Comparison of ENCODE assay signal across 24 cellular contexts in the genomic region with DNA sequence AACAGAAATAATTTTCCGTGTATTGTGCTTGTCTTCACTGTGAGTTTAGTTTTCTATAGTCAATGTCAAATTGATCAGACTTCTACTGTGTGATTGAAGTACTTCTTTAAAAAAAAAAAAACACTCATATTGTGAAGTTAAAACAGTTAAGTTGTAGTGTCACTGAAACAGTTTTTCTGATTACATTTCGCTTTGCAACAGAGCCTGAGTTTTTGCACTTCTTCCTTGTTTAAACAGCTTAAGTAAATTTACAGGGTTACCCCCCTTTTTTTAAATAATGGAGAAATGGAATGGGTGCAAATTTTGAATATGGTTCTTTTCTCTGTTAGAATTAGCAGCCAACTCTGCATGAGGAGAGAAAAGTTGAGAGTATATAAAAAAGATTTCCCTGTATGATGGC.
"Had no signal": no experiment of that assay in that cellular context is flagged by ENCODE, and none has a peak within 500 bp of the region (broad histone marks: within the 10 kb centered on the region; RNA-seq: fewer than 3 reads in every experiment).

No MANE protein-coding gene starts in this region.

- H3K4me3 Mint-ChIP-seq: activated naive CD8-positive, alpha-beta T cell treated with anti-CD3 and anti-CD28 coated beads, Interleukin-2, amount 50 U/mL, for 24 hours; activated T-cell treated with anti-CD3 and anti-CD28 coated beads, Interleukin-2, amount 50 U/mL, for 4 hours; activated T-helper 17 cell treated with anti-CD3 and anti-CD28 coated beads, Interleukin-2, amount 50 U/mL, for 72 hours; natural killer cell; neural progenitor cell had no signal

- H3K27me3 ChIP-seq: esophagus squamous epithelium, hepatocyte, neural progenitor cell, suprapubic skin, tibial nerve had no signal

- ATAC-seq: activated naive CD8-positive, alpha-beta T cell treated with anti-CD3 and anti-CD28 coated beads, Interleukin-2, amount 50 U/mL, for 24 hours; activated T-cell treated with anti-CD3 and anti-CD28 coated beads, Interleukin-2, amount 50 U/mL, for 4 hours; activated T-helper 17 cell treated with anti-CD3 and anti-CD28 coated beads, Interleukin-2, amount 50 U/mL, for 72 hours; lower lobe of right lung; natural killer cell; right cardiac atrium had no signal

- H3K4me2 ChIP-seq: hepatocyte, neural progenitor cell had no signal

- H3K36me3 Mint-ChIP-seq: natural killer cell, neural progenitor cell had no signal

- H3K4me1 Mint-ChIP-seq: activated T-helper 17 cell treated with anti-CD3 and anti-CD28 coated beads, Interleukin-2, amount 50 U/mL, for 72 hours had no signal

- H3K9ac ChIP-seq: neural progenitor cell had no signal

- H3K4me1 ChIP-seq: esophagus squamous epithelium, lower lobe of right lung, suprapubic skin had no signal

- DNase-seq: activated CD4-positive, alpha-beta T cell treated with anti-CD3 and anti-CD28 coated beads for 48 hours; activated CD4-positive, alpha-beta T cell treated with anti-CD3 and anti-CD28 coated beads, Interleukin-2, amount 50 U/mL, for 48 hours; activated gamma-delta T cell treated with Interleukin-2 at 50 U/mL for 16 hours; activated naive CD4-positive, alpha-beta T cell treated with anti-CD3 and anti-CD28 coated beads, Interleukin-2, amount 50 U/mL, for 16 hours; activated naive CD8-positive, alpha-beta T cell treated with anti-CD3 and anti-CD28 coated beads, Interleukin-2, amount 50 U/mL, for 24 hours; activated T-cell treated with anti-CD3 and anti-CD28 coated beads, Interleukin-2, amount 50 U/mL, for 4 hours; anterior cingulate cortex; dermis blood vessel endothelial cell; effector CD4-positive, alpha-beta T cell; esophagus squamous epithelium; lower lobe of right lung; mesendoderm; natural killer cell; occipital lobe; right cardiac atrium; stimulated activated CD4-positive, alpha-beta T cell treated with anti-CD3 and anti-CD28 coated beads, Interleukin-15, amount 100 ng/mL, for 24 hours; stimulated activated CD4-positive, alpha-beta T cell treated with anti-CD3 and anti-CD28 coated beads, Interleukin-2, amount 100 ng/mL, for 24 hours; stimulated activated naive CD4-positive, alpha-beta T cell had no signal

- H3K4me3 ChIP-seq: esophagus squamous epithelium, hepatocyte, lower lobe of right lung, neural progenitor cell, suprapubic skin, tibial nerve had no signal

- H3K27ac Mint-ChIP-seq: activated naive CD8-positive, alpha-beta T cell treated with anti-CD3 and anti-CD28 coated beads, Interleukin-2, amount 50 U/mL, for 24 hours; activated T-helper 17 cell treated with anti-CD3 and anti-CD28 coated beads, Interleukin-2, amount 50 U/mL, for 72 hours; natural killer cell; neural progenitor cell had no signal

- H3K36me3 ChIP-seq: esophagus squamous epithelium, lower lobe of right lung, neural progenitor cell, suprapubic skin, tibial nerve had no signal

- H3K9me3 ChIP-seq: esophagus squamous epithelium, lower lobe of right lung, suprapubic skin, tibial nerve had no signal

- H2AFZ ChIP-seq: hepatocyte, neural progenitor cell had no signal

- H3K9me3 Mint-ChIP-seq: activated naive CD8-positive, alpha-beta T cell treated with anti-CD3 and anti-CD28 coated beads, Interleukin-2, amount 50 U/mL, for 24 hours; activated T-cell treated with anti-CD3 and anti-CD28 coated beads, Interleukin-2, amount 50 U/mL, for 4 hours; activated T-helper 17 cell treated with anti-CD3 and anti-CD28 coated beads, Interleukin-2, amount 50 U/mL, for 72 hours; natural killer cell; neural progenitor cell had no signal

- H3K27ac ChIP-seq: epithelial cell of prostate, esophagus squamous epithelium, hepatocyte, lower lobe of right lung, neural progenitor cell, suprapubic skin, tibial nerve had no signal

- H3K27me3 Mint-ChIP-seq: activated naive CD8-positive, alpha-beta T cell treated with anti-CD3 and anti-CD28 coated beads, Interleukin-2, amount 50 U/mL, for 24 hours; activated T-helper 17 cell treated with anti-CD3 and anti-CD28 coated beads, Interleukin-2, amount 50 U/mL, for 72 hours had no signal
